Comparison of ENCODE assay signal across 1 cellular context in the genomic region with DNA sequence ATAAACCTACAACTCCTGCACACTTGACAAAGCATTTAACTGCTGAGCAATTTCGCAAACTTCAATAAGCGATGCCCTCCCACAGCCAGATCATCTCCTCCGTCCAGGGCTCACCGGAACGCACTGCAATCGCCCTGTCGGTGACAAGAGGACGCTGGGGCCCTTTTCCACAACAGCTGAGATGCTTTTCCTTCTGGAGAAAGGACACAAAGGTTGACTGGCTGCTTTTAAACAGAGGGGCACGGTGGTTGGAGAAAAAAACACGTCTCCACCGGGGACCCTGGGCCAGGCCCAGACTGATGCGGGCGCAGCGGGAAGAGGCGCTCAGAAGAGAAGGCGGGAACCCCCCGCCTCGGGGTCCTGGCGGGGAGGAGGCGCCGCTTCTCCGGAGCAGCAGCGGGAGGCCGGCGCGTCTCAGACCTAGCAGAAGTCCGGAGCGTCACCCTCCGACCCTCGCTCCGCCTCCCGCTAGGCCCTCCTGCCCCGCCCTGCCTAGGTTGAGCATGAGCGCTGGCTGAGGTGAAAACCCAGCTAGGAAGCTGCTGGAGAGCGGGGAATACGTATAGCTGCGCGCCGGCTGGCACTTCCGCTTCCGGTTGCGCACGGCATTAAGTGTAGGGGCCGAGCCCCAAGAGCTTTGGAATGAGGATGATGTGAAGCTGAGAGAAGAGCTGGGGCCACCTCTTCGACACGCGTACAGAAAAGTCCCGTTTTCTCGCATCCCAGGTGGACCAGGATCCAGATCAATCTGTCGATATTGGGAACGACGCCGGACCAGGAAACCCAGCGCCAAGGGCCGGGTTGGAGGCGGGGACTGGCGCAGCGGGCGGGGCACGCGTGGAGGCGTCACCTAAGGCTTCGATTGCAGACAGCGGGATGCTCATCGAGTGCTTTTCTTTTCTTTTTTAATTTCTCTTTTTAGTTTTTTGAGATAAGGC.
A peak's percentile ranks its signal among the peaks of the same experiment; 100 is the strongest.
TF ChIP-seq lines count a peak whose summit lies in the region.

A gene (minus strand): TSS at position 564 of the 938 bp plus-strand sequence. CDS start 3,788 bp downstream, outside the sequence.

TF ChIP-seq in HEK293, 187 proteins besides CTCF, POLR2A, EP300 and RAD21 (continued from another document and continues in another):
- TF ChIP-seq, protein P1, sequence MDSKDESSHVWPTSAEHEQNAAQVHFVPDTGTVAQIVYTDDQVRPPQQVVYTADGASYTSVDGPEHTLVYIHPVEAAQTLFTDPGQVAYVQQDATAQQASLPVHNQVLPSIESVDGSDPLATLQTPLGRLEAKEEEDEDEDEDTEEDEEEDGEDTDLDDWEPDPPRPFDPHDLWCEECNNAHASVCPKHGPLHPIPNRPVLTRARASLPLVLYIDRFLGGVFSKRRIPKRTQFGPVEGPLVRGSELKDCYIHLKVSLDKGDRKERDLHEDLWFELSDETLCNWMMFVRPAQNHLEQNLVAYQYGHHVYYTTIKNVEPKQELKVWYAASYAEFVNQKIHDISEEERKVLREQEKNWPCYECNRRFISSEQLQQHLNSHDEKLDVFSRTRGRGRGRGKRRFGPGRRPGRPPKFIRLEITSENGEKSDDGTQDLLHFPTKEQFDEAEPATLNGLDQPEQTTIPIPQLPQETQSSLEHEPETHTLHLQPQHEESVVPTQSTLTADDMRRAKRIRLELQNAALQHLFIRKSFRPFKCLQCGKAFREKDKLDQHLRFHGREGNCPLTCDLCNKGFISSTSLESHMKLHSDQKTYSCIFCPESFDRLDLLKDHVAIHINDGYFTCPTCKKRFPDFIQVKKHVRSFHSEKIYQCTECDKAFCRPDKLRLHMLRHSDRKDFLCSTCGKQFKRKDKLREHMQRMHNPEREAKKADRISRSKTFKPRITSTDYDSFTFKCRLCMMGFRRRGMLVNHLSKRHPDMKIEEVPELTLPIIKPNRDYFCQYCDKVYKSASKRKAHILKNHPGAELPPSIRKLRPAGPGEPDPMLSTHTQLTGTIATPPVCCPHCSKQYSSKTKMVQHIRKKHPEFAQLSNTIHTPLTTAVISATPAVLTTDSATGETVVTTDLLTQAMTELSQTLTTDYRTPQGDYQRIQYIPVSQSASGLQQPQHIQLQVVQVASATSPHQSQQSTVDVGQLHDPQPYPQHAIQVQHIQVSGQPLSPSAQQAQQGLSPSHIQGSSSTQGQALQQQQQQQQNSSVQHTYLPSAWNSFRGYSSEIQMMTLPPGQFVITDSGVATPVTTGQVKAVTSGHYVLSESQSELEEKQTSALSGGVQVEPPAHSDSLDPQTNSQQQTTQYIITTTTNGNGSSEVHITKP (tag by site-specific recombination; IDR thresholded peaks at IDR 0.05) = peak; percentile 63
- TF ChIP-seq ZNF629 (tag by site-specific recombination; IDR thresholded peaks at IDR 0.05) = peak; percentile 88
- no peak for TF ChIP-seq ZNF510 (tag by site-specific recombination; IDR thresholded peaks at IDR 0.05; ENCODE audit: insufficient replicate concordance)
- no peak for TF ChIP-seq YY2 (tag by site-specific recombination; IDR thresholded peaks at IDR 0.05)
- no peak for TF ChIP-seq ZNF121 (tag by site-specific recombination; IDR thresholded peaks at IDR 0.05)
- TF ChIP-seq ZFP69B (tag by site-specific recombination; IDR thresholded peaks at IDR 0.05) = no peak; the same call in 1 of the 2 replicates
- TF ChIP-seq ZNF544 (tag by site-specific recombination; IDR thresholded peaks at IDR 0.05) = no peak
- TF ChIP-seq PRDM1 (tag by site-specific recombination; IDR thresholded peaks at IDR 0.05) = no peak
- TF ChIP-seq, protein P2, sequence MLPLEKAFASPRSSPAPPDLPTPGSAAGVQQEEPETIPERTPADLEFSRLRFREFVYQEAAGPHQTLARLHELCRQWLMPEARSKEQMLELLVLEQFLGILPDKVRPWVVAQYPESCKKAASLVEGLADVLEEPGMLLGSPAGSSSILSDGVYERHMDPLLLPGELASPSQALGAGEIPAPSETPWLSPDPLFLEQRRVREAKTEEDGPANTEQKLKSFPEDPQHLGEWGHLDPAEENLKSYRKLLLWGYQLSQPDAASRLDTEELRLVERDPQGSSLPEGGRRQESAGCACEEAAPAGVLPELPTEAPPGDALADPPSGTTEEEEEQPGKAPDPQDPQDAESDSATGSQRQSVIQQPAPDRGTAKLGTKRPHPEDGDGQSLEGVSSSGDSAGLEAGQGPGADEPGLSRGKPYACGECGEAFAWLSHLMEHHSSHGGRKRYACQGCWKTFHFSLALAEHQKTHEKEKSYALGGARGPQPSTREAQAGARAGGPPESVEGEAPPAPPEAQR (tag by site-specific recombination; IDR thresholded peaks at IDR 0.05) = no peak
- no peak for TF ChIP-seq HOXA7 (CRISPR knock-in tag; IDR thresholded peaks at IDR 0.05; ENCODE audit: borderline replicate concordance)
- TF ChIP-seq ZNF837 (tag by site-specific recombination; IDR thresholded peaks at IDR 0.05) = no peak
- TF ChIP-seq ZNF530 (tag by site-specific recombination; IDR thresholded peaks at IDR 0.05; ENCODE audit: low read depth) = no peak
- peak; percentile 92 for TF ChIP-seq SP2 (tag by site-specific recombination; IDR thresholded peaks at IDR 0.05)
- no peak for TF ChIP-seq ZNF155 (tag by site-specific recombination; IDR thresholded peaks at IDR 0.05)
- 0 out of 2 replicates have a peak, but pooled peaks have one; percentile 54 for TF ChIP-seq KLF7 (tag by site-specific recombination; IDR thresholded peaks at IDR 0.05; ENCODE audit: borderline replicate concordance)
- TF ChIP-seq ZFP3 (tag by site-specific recombination; IDR thresholded peaks at IDR 0.05; ENCODE audit: low read depth) = no peak
- no peak for TF ChIP-seq ZNF571 (tag by site-specific recombination; IDR thresholded peaks at IDR 0.05)
- TF ChIP-seq, protein P3, sequence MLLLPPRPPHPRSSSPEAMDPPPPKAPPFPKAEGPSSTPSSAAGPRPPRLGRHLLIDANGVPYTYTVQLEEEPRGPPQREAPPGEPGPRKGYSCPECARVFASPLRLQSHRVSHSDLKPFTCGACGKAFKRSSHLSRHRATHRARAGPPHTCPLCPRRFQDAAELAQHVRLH (tag by site-specific recombination; IDR thresholded peaks at IDR 0.05) = peak; percentile 95
- peak; percentile 94 for TF ChIP-seq ZIC2 (tag by site-specific recombination; IDR thresholded peaks at IDR 0.05)
- TF ChIP-seq ZNF202 (tag by site-specific recombination; IDR thresholded peaks at IDR 0.05; ENCODE audit: borderline replicate concordance) = no peak
- TF ChIP-seq ZXDB (tag by site-specific recombination; IDR thresholded peaks at IDR 0.05) = peak; percentile 90
- TF ChIP-seq, protein P4, sequence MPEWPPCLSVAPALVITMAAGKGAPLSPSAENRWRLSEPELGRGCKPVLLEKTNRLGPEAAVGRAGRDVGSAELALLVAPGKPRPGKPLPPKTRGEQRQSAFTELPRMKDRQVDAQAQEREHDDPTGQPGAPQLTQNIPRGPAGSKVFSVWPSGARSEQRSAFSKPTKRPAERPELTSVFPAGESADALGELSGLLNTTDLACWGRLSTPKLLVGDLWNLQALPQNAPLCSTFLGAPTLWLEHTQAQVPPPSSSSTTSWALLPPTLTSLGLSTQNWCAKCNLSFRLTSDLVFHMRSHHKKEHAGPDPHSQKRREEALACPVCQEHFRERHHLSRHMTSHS (tag by site-specific recombination; IDR thresholded peaks at IDR 0.05) = no peak
- TF ChIP-seq ZNF768 (tag by site-specific recombination; IDR thresholded peaks at IDR 0.05) = no peak
- TF ChIP-seq ZNF24 (tag by site-specific recombination; IDR thresholded peaks at IDR 0.05) = peak; percentile 17; the same call in 1 of the 2 replicates
- no peak for TF ChIP-seq MYNN (tag by site-specific recombination; IDR thresholded peaks at IDR 0.05; ENCODE audit: borderline replicate concordance)
- no peak for TF ChIP-seq OSR2 (tag by site-specific recombination; IDR thresholded peaks at IDR 0.05)
- TF ChIP-seq KLF8 (tag by site-specific recombination; IDR thresholded peaks at IDR 0.05) = peak; percentile 86
- TF ChIP-seq, protein P5, sequence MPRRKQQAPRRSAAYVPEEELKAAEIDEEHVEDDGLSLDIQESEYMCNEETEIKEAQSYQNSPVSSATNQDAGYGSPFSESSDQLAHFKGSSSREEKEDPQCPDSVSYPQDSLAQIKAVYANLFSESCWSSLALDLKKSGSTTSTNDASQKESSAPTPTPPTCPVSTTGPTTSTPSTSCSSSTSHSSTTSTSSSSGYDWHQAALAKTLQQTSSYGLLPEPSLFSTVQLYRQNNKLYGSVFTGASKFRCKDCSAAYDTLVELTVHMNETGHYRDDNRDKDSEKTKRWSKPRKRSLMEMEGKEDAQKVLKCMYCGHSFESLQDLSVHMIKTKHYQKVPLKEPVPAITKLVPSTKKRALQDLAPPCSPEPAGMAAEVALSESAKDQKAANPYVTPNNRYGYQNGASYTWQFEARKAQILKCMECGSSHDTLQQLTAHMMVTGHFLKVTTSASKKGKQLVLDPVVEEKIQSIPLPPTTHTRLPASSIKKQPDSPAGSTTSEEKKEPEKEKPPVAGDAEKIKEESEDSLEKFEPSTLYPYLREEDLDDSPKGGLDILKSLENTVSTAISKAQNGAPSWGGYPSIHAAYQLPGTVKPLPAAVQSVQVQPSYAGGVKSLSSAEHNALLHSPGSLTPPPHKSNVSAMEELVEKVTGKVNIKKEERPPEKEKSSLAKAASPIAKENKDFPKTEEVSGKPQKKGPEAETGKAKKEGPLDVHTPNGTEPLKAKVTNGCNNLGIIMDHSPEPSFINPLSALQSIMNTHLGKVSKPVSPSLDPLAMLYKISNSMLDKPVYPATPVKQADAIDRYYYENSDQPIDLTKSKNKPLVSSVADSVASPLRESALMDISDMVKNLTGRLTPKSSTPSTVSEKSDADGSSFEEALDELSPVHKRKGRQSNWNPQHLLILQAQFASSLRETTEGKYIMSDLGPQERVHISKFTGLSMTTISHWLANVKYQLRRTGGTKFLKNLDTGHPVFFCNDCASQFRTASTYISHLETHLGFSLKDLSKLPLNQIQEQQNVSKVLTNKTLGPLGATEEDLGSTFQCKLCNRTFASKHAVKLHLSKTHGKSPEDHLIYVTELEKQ (tag by site-specific recombination; IDR thresholded peaks at IDR 0.05; ENCODE audit: borderline replicate concordance) = no peak
- no peak for TF ChIP-seq ZNF785 (tag by site-specific recombination; IDR thresholded peaks at IDR 0.05)
- TF ChIP-seq ZNF354C (tag by site-specific recombination; IDR thresholded peaks at IDR 0.05; ENCODE audit: borderline replicate concordance, low read depth) = no peak
- no peak for TF ChIP-seq SETDB1 (IDR thresholded peaks at IDR 0.05; ENCODE audit: insufficient read length, low read length)
- no peak for TF ChIP-seq ZBTB7A (tag by site-specific recombination; IDR thresholded peaks at IDR 0.05; ENCODE audit: low read depth)
- TF ChIP-seq, protein P6, sequence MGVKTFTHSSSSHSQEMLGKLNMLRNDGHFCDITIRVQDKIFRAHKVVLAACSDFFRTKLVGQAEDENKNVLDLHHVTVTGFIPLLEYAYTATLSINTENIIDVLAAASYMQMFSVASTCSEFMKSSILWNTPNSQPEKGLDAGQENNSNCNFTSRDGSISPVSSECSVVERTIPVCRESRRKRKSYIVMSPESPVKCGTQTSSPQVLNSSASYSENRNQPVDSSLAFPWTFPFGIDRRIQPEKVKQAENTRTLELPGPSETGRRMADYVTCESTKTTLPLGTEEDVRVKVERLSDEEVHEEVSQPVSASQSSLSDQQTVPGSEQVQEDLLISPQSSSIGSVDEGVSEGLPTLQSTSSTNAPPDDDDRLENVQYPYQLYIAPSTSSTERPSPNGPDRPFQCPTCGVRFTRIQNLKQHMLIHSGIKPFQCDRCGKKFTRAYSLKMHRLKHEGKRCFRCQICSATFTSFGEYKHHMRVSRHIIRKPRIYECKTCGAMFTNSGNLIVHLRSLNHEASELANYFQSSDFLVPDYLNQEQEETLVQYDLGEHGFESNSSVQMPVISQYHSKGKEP (tag by site-specific recombination; IDR thresholded peaks at IDR 0.05) = no peak
- peak; percentile 79; the same call in 1 of the 2 replicates for TF ChIP-seq TRIM28 (IDR thresholded peaks at IDR 0.05; ENCODE audit: borderline replicate concordance, low read length)
- TF ChIP-seq ZNF169 (tag by site-specific recombination; IDR thresholded peaks at IDR 0.05) = no peak
- TF ChIP-seq ZNF324 (tag by site-specific recombination; IDR thresholded peaks at IDR 0.05) = peak; percentile 42
- peak; percentile 59 for TF ChIP-seq KLF9 (tag by site-specific recombination; IDR thresholded peaks at IDR 0.05; ENCODE audit: low read depth)
- TF ChIP-seq, protein P7, sequence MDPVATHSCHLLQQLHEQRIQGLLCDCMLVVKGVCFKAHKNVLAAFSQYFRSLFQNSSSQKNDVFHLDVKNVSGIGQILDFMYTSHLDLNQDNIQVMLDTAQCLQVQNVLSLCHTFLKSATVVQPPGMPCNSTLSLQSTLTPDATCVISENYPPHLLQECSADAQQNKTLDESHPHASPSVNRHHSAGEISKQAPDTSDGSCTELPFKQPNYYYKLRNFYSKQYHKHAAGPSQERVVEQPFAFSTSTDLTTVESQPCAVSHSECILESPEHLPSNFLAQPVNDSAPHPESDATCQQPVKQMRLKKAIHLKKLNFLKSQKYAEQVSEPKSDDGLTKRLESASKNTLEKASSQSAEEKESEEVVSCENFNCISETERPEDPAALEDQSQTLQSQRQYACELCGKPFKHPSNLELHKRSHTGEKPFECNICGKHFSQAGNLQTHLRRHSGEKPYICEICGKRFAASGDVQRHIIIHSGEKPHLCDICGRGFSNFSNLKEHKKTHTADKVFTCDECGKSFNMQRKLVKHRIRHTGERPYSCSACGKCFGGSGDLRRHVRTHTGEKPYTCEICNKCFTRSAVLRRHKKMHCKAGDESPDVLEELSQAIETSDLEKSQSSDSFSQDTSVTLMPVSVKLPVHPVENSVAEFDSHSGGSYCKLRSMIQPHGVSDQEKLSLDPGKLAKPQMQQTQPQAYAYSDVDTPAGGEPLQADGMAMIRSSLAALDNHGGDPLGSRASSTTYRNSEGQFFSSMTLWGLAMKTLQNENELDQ (tag by site-specific recombination; IDR thresholded peaks at IDR 0.05; ENCODE audit: low read depth) = no peak
- no peak for TF ChIP-seq ZNF140 (tag by site-specific recombination; IDR thresholded peaks at IDR 0.05)
- TF ChIP-seq SCRT2 (tag by site-specific recombination; IDR thresholded peaks at IDR 0.05) = no peak
- peak; percentile 100 for TF ChIP-seq ZNF394 (tag by site-specific recombination; IDR thresholded peaks at IDR 0.05; ENCODE audit: borderline replicate concordance)
- peak; percentile 85 for TF ChIP-seq SP3 (tag by site-specific recombination; IDR thresholded peaks at IDR 0.05)
- TF ChIP-seq, protein P8, sequence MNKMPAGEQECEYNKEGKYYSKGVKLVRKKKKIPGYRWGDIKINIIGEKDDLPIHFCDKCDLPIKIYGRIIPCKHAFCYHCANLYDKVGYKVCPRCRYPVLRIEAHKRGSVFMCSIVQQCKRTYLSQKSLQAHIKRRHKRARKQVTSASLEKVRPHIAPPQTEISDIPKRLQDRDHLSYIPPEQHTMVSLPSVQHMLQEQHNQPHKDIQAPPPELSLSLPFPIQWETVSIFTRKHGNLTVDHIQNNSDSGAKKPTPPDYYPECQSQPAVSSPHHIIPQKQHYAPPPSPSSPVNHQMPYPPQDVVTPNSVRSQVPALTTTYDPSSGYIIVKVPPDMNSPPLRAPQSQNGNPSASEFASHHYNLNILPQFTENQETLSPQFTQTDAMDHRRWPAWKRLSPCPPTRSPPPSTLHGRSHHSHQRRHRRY (tag by site-specific recombination; IDR thresholded peaks at IDR 0.05) = no peak
- TF ChIP-seq, protein P9, sequence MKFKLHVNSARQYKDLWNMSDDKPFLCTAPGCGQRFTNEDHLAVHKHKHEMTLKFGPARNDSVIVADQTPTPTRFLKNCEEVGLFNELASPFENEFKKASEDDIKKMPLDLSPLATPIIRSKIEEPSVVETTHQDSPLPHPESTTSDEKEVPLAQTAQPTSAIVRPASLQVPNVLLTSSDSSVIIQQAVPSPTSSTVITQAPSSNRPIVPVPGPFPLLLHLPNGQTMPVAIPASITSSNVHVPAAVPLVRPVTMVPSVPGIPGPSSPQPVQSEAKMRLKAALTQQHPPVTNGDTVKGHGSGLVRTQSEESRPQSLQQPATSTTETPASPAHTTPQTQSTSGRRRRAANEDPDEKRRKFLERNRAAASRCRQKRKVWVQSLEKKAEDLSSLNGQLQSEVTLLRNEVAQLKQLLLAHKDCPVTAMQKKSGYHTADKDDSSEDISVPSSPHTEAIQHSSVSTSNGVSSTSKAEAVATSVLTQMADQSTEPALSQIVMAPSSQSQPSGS (tag by site-specific recombination; IDR thresholded peaks at IDR 0.05; ENCODE audit: low read depth) = 0 out of 2 replicates have a peak, but pooled peaks have one; percentile 3
